8 cellular contexts compared by ENCODE assay signal in the genomic region with DNA sequence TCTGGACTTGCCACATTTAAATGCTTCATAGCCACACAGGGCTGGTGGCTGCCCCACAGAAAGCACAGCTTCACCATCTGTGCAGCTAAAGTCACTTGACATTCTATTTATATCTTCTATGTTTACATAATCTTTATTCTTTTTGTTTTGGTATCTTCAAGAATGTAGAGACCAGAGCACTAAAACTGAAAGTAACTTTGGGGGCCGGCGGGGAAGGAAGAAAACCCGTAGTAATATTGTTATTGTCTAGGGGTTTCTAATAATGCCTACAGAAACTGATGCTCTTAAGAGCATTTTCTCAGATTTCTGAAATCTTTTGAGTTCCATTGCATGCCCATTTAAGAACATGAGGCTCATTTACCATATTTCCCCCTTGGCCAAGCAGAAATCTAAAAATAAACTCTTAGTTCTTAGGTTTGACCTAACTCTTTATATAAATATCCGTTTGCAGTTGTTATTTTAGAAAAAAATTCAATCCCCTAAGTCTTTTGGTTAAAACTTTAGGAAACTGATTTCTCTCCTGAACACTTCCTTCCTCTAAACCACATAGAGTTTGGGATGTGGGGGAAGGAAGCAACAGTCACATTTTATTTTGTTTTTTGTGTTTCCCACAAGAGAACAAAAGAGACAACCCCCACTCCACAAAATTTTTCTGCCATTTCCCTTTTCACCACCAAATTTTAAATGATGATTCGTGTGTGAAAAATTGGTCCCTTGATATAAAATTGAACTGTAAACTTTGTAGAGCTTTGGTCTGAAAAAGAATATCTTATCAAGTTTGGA.
DNase-seq lines count a peak whose midpoint lies in the region; ATAC-seq and TF ChIP-seq lines count a peak whose summit lies in the region.

No MANE protein-coding gene starts in this region.

- TF ChIP-seq POLR2A in stomach (IDR thresholded peaks at IDR 0.05): no peak

- WGBS in stomach, 5 donors: 9 to 25% (median 10%) methylated on average over 5 of the region's 5 CpGs

- H3K27me3 ChIP-seq in dorsolateral prefrontal cortex (no peaks in the 10 kb centered on the region), stomach (no peaks in the 10 kb centered on the region)

- no peak for TF ChIP-seq CTCF in CD14-positive monocyte (IDR thresholded peaks at IDR 0.05)
- TF ChIP-seq CTCF in dorsolateral prefrontal cortex (IDR thresholded peaks at IDR 0.05 in 54 of 56, conservative IDR thresholded peaks at IDR 0.05 in 2 of 56; ENCODE audit: low read depth in 1 of 56, partially characterized antibody in 56 of 56): no peak
- no peak for TF ChIP-seq CTCF in stomach (IDR thresholded peaks at IDR 0.05)

- H3K4me1 Mint-ChIP-seq in CD14-positive monocyte: peaks cover 15% of the 10 kb centered on the region

- H3K36me3 ChIP-seq in stomach: no peaks in the 10 kb centered on the region

- H3K4me3 ChIP-seq in dorsolateral prefrontal cortex: peak overlapping the region in 36 of 59 donors; percentile 0 to 51 (median 26)
- H3K4me3 ChIP-seq in stomach: peak overlapping the region; percentile 26 to 31 (median 29)

- H3K36me3 Mint-ChIP-seq in CD14-positive monocyte: no peaks in the 10 kb centered on the region

- peak overlapping the region; percentile 67 to 83 for H3K4me3 Mint-ChIP-seq in CD14-positive monocyte

- DNase-seq in CD14-positive monocyte (ENCODE audit: low spot score) (no peak), dorsolateral prefrontal cortex (no peak), stomach (no peak), NCI-H524 (lab: John Stamatoyannopoulos, UW) (no peak), posterior cingulate gyrus (no peak)
- DNase-seq in activated CD4-positive, alpha-beta T cell treated with anti-CD3 and anti-CD28 coated beads, Interleukin-2, amount 50 U/mL, for 4 hours: no peak

- ATAC-seq in GM19463 (IDR thresholded peaks at IDR 0.05; ENCODE audit: unreplicated experiment): peak; percentile 99
- peak; percentile 100 for ATAC-seq in HG03442 (IDR thresholded peaks at IDR 0.05; ENCODE audit: unreplicated experiment)

- peaks cover 0 to 16% (median 11%) of the 10 kb centered on the region in 4 donors for H3K4me1 ChIP-seq in stomach

- H3K27ac ChIP-seq in dorsolateral prefrontal cortex (peak overlapping the region in 22 of 59 donors; percentile 1 to 63 (median 32)), stomach (peak overlapping the region in 4 of 5 donors; percentile 2 to 68 (median 54))

- no peaks in the 10 kb centered on the region for H3K9me3 ChIP-seq in stomach

- peak overlapping the region in 1 of 7 donors; percentile 26 for H3K27ac Mint-ChIP-seq in CD14-positive monocyte

- H3K27me3 Mint-ChIP-seq in CD14-positive monocyte (ENCODE audit: low read depth in 3 of 3): no peaks in the 10 kb centered on the region

- TF ChIP-seq EP300 in stomach (IDR thresholded peaks at IDR 0.05): no peak

- no peaks in the 10 kb centered on the region for H3K9me3 Mint-ChIP-seq in CD14-positive monocyte

- intact Hi-C loops in CD14-positive monocyte (cut with micrococcal nuclease): no loop called here
- intact Hi-C loops in dorsolateral prefrontal cortex (cut with DNase I): no loop called here
- intact Hi-C loops in stomach (cut with DNase I; ENCODE audit: low total_unique reads): no loop called here
- intact Hi-C loops in posterior cingulate gyrus (cut with DNase I): no loop called here
